ENCODE assay signal across 26 cellular contexts in the genomic region with DNA sequence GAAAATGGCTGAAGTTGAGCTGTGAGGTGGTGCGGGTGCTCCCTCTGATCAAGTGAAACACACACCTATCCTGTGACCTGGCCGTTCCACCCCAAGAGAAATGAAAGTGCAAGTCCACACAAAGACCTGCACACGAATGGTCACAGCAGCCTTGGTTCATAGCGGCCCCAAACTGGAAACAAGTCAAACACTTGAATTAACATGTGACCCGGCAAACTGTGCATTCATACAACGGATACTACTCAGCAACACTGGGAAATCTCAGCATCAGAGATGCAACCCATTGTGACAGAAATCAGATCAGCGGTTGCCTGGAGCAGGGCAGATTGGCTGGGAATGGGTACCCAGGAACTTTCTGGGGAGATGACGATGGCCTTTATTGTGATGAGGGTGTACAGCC. TPM values are rescaled to one million over a fixed set of nuclear protein-coding genes. Genes with fewer than 3 reads are reported as not detected.
DNase-seq lines count a peak whose midpoint lies in the region; ATAC-seq and TF ChIP-seq lines count a peak whose summit lies in the region.
"Had no signal": no experiment of that assay in that cellular context is flagged by ENCODE, and none has a peak within 500 bp of the region (broad histone marks: within the 10 kb centered on the region; RNA-seq: fewer than 3 reads in every experiment).

No MANE protein-coding gene starts in this region.

- no peak overlapping the region for H3K27ac ChIP-seq in esophagus squamous epithelium
- H3K27ac ChIP-seq: upper lobe of right lung had no signal

- peaks cover 21 to 50% (median 21%) of the 10 kb centered on the region in 3 donors for H3K4me1 ChIP-seq in esophagus squamous epithelium

- H3K36me3 Mint-ChIP-seq in activated T-cell treated with anti-CD3 and anti-CD28 coated beads, Interleukin-2, amount 50 U/mL, for 24 hours (ENCODE audit: low read depth): peaks cover 65% of the 10 kb centered on the region
- peaks cover 9% of the 10 kb centered on the region for H3K36me3 Mint-ChIP-seq in activated T-cell treated with anti-CD3 and anti-CD28 coated beads, Interleukin-2, amount 50 U/mL, for 4 hours (ENCODE audit: insufficient read depth)
- peaks cover 4% of the 10 kb centered on the region for H3K36me3 Mint-ChIP-seq in brain

- H3K4me3 ChIP-seq in esophagus squamous epithelium: no peak overlapping the region
- H3K4me3 ChIP-seq: ascending aorta, upper lobe of right lung had no signal

- H3K9me3 Mint-ChIP-seq in activated T-cell treated with anti-CD3 and anti-CD28 coated beads, Interleukin-2, amount 50 U/mL, for 24 hours: no peaks in the 10 kb centered on the region
- H3K9me3 Mint-ChIP-seq in activated T-cell treated with anti-CD3 and anti-CD28 coated beads, Interleukin-2, amount 50 U/mL, for 4 hours: no peaks in the 10 kb centered on the region
- H3K9me3 Mint-ChIP-seq in brain: peaks cover 0 to 15% (median 0%) of the 10 kb centered on the region in 5 experiments
- H3K9me3 Mint-ChIP-seq: T-helper 2 cell treated with Interferon-gamma antibody and Interleukin-4, amounts not matched to agents 5 μg/mL and 100 μg/mL, for 36 hours had no signal

- no peak for DNase-seq in activated T-cell treated with anti-CD3 and anti-CD28 coated beads, Interleukin-2, amount 50 U/mL, for 24 hours
- DNase-seq in activated T-cell treated with anti-CD3 and anti-CD28 coated beads, Interleukin-2, amount 50 U/mL, for 4 hours: no peak
- peak; percentile 59 for DNase-seq in SK-MEL-5 (ENCODE audit: low read depth, low spot score)
- peak; percentile 74 for DNase-seq in pons (ENCODE audit: low spot score)
- DNase-seq in NCI-H1694 (lab: John Stamatoyannopoulos, UW): no peak
- no peak for DNase-seq in esophagus squamous epithelium (lab: John Stamatoyannopoulos, UW)
- DNase-seq: activated CD4-positive, alpha-beta T cell treated with anti-CD3 and anti-CD28 coated beads, Interleukin-2, amount 50 U/mL, for 1 hour; AML-193; DND-41; dorsolateral prefrontal cortex; NCI-H1694 treated with DMSO at 0.1 percent for 48 hours; NCI-H524 treated with DMSO at 0.1 percent for 48 hours; stimulated activated CD8-positive, alpha-beta memory T cell treated with anti-CD3 and anti-CD28 coated beads, Interleukin-4, amount 100 ng/mL, for 48 hours; upper lobe of right lung had no signal

- H3K4me1 Mint-ChIP-seq in activated T-cell treated with anti-CD3 and anti-CD28 coated beads, Interleukin-2, amount 50 U/mL, for 24 hours (ENCODE audit: low read depth): peaks cover 54% of the 10 kb centered on the region
- H3K4me1 Mint-ChIP-seq in activated T-cell treated with anti-CD3 and anti-CD28 coated beads, Interleukin-2, amount 50 U/mL, for 4 hours (ENCODE audit: low read depth): peaks cover 28% of the 10 kb centered on the region
- peaks cover 10% of the 10 kb centered on the region for H3K4me1 Mint-ChIP-seq in brain

- H3K4me3 Mint-ChIP-seq in activated T-cell treated with anti-CD3 and anti-CD28 coated beads, Interleukin-2, amount 50 U/mL, for 24 hours: no peak overlapping the region
- no peak overlapping the region for H3K4me3 Mint-ChIP-seq in activated T-cell treated with anti-CD3 and anti-CD28 coated beads, Interleukin-2, amount 50 U/mL, for 4 hours
- H3K4me3 Mint-ChIP-seq in brain: no peak overlapping the region
- H3K4me3 Mint-ChIP-seq: T-helper 2 cell treated with Interferon-gamma antibody and Interleukin-4, amounts not matched to agents 5 μg/mL and 100 μg/mL, for 36 hours had no signal

- peaks cover 0 to 17% (median 11%) of the 10 kb centered on the region in 3 donors for H3K36me3 ChIP-seq in esophagus squamous epithelium

- H3K9me3 ChIP-seq in esophagus squamous epithelium: no peaks in the 10 kb centered on the region
- H3K9me3 ChIP-seq: ascending aorta, upper lobe of right lung had no signal

- TF ChIP-seq CTCF in brain (conservative IDR thresholded peaks at IDR 0.05) (no peak), esophagus squamous epithelium (IDR thresholded peaks at IDR 0.05) (no peak)

- H3K27me3 ChIP-seq in esophagus squamous epithelium: no peaks in the 10 kb centered on the region
- H3K27me3 ChIP-seq: ascending aorta, upper lobe of right lung had no signal

- intact Hi-C loops in esophagus squamous epithelium (cut with DNase I): no loop called here

- no peak for ATAC-seq in activated T-cell treated with anti-CD3 and anti-CD28 coated beads, Interleukin-2, amount 50 U/mL, for 4 hours
- no peak for ATAC-seq in HG02642 (IDR thresholded peaks at IDR 0.05; ENCODE audit: poor library complexity, unreplicated experiment)
- ATAC-seq: upper lobe of right lung had no signal

- WGBS in esophagus squamous epithelium, 2 donors: 80 to 100% methylated on average over 3 to 8 of the region's 8 CpGs

- peak overlapping the region; percentile 74 for H3K27ac Mint-ChIP-seq in activated T-cell treated with anti-CD3 and anti-CD28 coated beads, Interleukin-2, amount 50 U/mL, for 24 hours
- H3K27ac Mint-ChIP-seq in brain: peak overlapping the region in 4 of 5 experiments; percentile 32 to 76 (median 72)
- H3K27ac Mint-ChIP-seq: T-helper 2 cell treated with Interferon-gamma antibody and Interleukin-4, amounts not matched to agents 5 μg/mL and 100 μg/mL, for 36 hours had no signal

- in situ Hi-C loops in SK-MEL-5 (cut with HindIII; ENCODE audit: low pct_unique_long_range_greater_than_20kb, low sequenced_read_pairs): no loop called here

- H3K27me3 Mint-ChIP-seq in activated T-cell treated with anti-CD3 and anti-CD28 coated beads, Interleukin-2, amount 50 U/mL, for 24 hours: peaks cover 29% of the 10 kb centered on the region
- no peaks in the 10 kb centered on the region for H3K27me3 Mint-ChIP-seq in activated T-cell treated with anti-CD3 and anti-CD28 coated beads, Interleukin-2, amount 50 U/mL, for 4 hours (ENCODE audit: low read depth)
- no peaks in the 10 kb centered on the region for H3K27me3 Mint-ChIP-seq in brain

- TF ChIP-seq POLR2A in esophagus squamous epithelium (IDR thresholded peaks at IDR 0.05): no peak

RNA-seq across cellular contexts. Expression of a gene that starts 7.6 kb away (rescaled TPM):
- 100 to 1,000 TPM; 101 to 105 (median 102) TPM for total RNA-seq in activated T-cell treated with anti-CD3 and anti-CD28 coated beads, Interleukin-2, amount 50 U/mL, for 4 hours
- total RNA-seq in SK-MEL-5 (2014; rRNA removed; shearing (Covaris generic)): 39.1 and 52.7 TPM in 2 replicates
- polyA plus RNA-seq in SK-MEL-5 (2015; cell fraction: cytosol; rRNA removed): 143 and 153 TPM in 2 replicates
- polyA plus RNA-seq in SK-MEL-5 (2015; cell fraction: nucleus; rRNA removed): 94.8 and 95.6 TPM in 2 replicates
- 64.6 TPM for polyA plus RNA-seq in brain (ENCODE audit: insufficient read depth, low read depth, low replicate concordance)
- total RNA-seq in esophagus squamous epithelium: 100 to 1,000 TPM in 1 of 4 donors, 10 to 100 TPM in 3; 46.5 to 180 (median 79.9) TPM

RNA-seq across cellular contexts. Expression of a gene that starts 8.3 kb away (rescaled TPM):
- total RNA-seq in activated T-cell treated with anti-CD3 and anti-CD28 coated beads, Interleukin-2, amount 50 U/mL, for 4 hours: 10 to 100 TPM; 44.3 to 51.6 (median 45.3) TPM
- total RNA-seq in SK-MEL-5 (2014; rRNA removed; shearing (Covaris generic)): 12.3 and 15.0 TPM in 2 replicates
- 43.6 and 54.9 TPM in 2 replicates for polyA plus RNA-seq in SK-MEL-5 (2015; cell fraction: cytosol; rRNA removed)
- polyA plus RNA-seq in SK-MEL-5 (2015; cell fraction: nucleus; rRNA removed): 70.3 and 73.9 TPM in 2 replicates
- polyA plus RNA-seq in brain (ENCODE audit: insufficient read depth, low read depth, low replicate concordance): 15.2 TPM
- total RNA-seq in esophagus squamous epithelium: 10 to 100 TPM in 3 of 4 donors, 1 to 10 TPM in 1; 9.9 to 14.7 (median 12.6) TPM

RNA-seq across cellular contexts. Expression of a gene that starts 23.0 kb away (rescaled TPM):
- 10 to 100 TPM; 30.4 to 40.7 (median 30.8) TPM for total RNA-seq in activated T-cell treated with anti-CD3 and anti-CD28 coated beads, Interleukin-2, amount 50 U/mL, for 4 hours
- 25.6 and 28.1 TPM in 2 replicates for total RNA-seq in SK-MEL-5 (2014; rRNA removed; shearing (Covaris generic))
- 49.7 and 55.1 TPM in 2 replicates for polyA plus RNA-seq in SK-MEL-5 (2015; cell fraction: cytosol; rRNA removed)
- 68.6 and 90.7 TPM in 2 replicates for polyA plus RNA-seq in SK-MEL-5 (2015; cell fraction: nucleus; rRNA removed)
- polyA plus RNA-seq in brain (ENCODE audit: insufficient read depth, low read depth, low replicate concordance): 83.7 TPM
- total RNA-seq in esophagus squamous epithelium: 10 to 100 TPM; 30.5 to 50.8 (median 40.9) TPM

RNA-seq across cellular contexts. Expression of a gene that starts 45.9 kb away (rescaled TPM):
- total RNA-seq in activated T-cell treated with anti-CD3 and anti-CD28 coated beads, Interleukin-2, amount 50 U/mL, for 4 hours: not detected
- not detected in 2 replicates for total RNA-seq in SK-MEL-5 (2014; rRNA removed; shearing (Covaris generic))
- not detected in 2 replicates for polyA plus RNA-seq in SK-MEL-5 (2015; cell fraction: cytosol; rRNA removed)
- not detected in 2 replicates for polyA plus RNA-seq in SK-MEL-5 (2015; cell fraction: nucleus; rRNA removed)
- not detected for polyA plus RNA-seq in brain (ENCODE audit: insufficient read depth, low read depth, low replicate concordance)
- total RNA-seq in esophagus squamous epithelium: not detected
- total RNA-seq: A172, ascending aorta, endothelial cell of umbilical vein, H1, kidney epithelial cell, LHCN-M2, lung microvascular endothelial cell, RPMI7951, subcutaneous adipose tissue, upper lobe of right lung had no signal
- polyA plus RNA-seq: endothelial cell of umbilical vein, H1 had no signal

RNA-seq across cellular contexts. Expression of a gene that starts 48.6 kb away (rescaled TPM):
- 10 to 100 TPM; 31.3 to 32.0 (median 31.9) TPM for total RNA-seq in activated T-cell treated with anti-CD3 and anti-CD28 coated beads, Interleukin-2, amount 50 U/mL, for 4 hours
- 9.8 and 11.9 TPM in 2 replicates for total RNA-seq in SK-MEL-5 (2014; rRNA removed; shearing (Covaris generic))
- polyA plus RNA-seq in SK-MEL-5 (2015; cell fraction: cytosol; rRNA removed): 20.9 and 21.2 TPM in 2 replicates
- 12.9 and 13.0 TPM in 2 replicates for polyA plus RNA-seq in SK-MEL-5 (2015; cell fraction: nucleus; rRNA removed)
- 12.1 TPM for polyA plus RNA-seq in brain (ENCODE audit: insufficient read depth, low read depth, low replicate concordance)
- 10 to 100 TPM; 26.1 to 38.5 (median 29.5) TPM for total RNA-seq in esophagus squamous epithelium

Comparison
In these comparisons a context has a peak if more than half of its experiments do, and no peak if none do; other contexts are left out.
1. DNase-seq: peak in SK-MEL-5 (single experiment) and pons (single experiment); none in activated T-cell treated with anti-CD3 and anti-CD28 coated beads, Interleukin-2, amount 50 U/mL, for 24 hours (single experiment), activated T-cell treated with anti-CD3 and anti-CD28 coated beads, Interleukin-2, amount 50 U/mL, for 4 hours (single experiment), NCI-H1694 (single experiment) and esophagus squamous epithelium (single experiment).